Comparison of ENCODE assay signal across 1 cellular context in genomic region chr16:20741555-20742285, GRCh38.
TF ChIP-seq lines count a peak whose summit lies in the region.

Gene THUMPD1 (minus strand): TSS chr16:20741818. CDS start chr16:20741739, 79 bp downstream.

TF ChIP-seq in K562, 482 proteins besides CTCF, POLR2A, EP300 and RAD21 (continued from another document and continues in another):
- TF ChIP-seq, protein P1, sequence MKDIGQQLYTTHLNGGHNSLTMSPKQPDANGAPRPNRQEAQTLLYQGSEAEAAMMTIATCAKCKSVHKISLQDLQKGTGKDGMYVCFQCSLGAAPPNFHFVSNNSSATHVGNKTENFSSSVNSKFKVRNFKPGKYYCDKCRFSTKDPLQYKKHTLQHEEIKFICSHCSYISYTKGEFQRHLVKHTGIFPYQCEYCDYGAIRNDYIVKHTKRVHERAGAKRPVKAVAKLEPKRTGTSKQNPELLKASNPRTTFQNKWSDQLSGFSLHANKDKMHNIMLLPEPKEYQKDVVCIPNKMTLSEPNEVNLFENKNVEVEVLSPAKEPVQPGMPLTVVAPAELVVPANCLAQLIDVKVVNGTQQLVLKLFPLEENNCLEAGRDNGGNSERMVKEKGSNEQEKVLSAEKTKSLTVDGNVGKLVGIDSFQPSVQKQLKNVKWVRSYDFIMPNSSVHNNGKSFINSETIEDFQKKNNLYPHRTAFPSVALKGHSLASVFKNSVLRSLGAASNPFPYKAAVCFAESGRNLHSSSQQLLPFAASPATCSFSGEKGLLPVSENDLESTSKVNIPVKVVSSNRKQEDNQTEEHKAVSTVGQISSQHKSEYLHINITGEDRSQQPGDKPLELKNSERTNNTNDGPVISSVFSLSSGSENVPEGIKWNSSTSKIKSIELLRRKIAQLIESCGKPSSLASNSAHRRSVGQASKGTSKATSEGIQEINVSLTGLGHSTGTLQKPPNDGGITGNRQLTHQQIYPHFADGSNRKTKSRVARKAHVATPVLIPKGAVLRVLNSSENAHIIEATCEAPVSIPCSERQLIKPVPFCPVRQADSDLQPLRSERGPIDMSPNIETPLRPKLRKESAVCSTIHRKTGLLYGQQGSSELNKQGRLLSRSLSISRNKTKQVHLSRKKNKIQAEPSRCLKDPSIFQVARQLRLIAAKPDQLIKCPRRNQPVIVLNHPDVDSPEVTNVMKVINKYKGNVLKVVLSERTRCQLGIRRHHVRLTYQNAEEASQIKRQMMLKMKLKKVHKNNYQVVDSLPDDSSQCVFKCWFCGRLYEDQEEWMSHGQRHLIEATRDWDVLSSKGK (CRISPR knock-in tag; IDR thresholded peaks at IDR 0.05), result no peak
- TF ChIP-seq, protein P2, sequence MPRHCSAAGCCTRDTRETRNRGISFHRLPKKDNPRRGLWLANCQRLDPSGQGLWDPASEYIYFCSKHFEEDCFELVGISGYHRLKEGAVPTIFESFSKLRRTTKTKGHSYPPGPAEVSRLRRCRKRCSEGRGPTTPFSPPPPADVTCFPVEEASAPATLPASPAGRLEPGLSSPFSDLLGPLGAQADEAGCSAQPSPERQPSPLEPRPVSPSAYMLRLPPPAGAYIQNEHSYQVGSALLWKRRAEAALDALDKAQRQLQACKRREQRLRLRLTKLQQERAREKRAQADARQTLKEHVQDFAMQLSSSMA (CRISPR knock-in tag; IDR thresholded peaks at IDR 0.05), result peak; percentile 18; the same call in 1 of the 2 replicates
- no peak for TF ChIP-seq ZNF830 (CRISPR knock-in tag; IDR thresholded peaks at IDR 0.05)
- peak; percentile 97 for TF ChIP-seq PHF8 (IDR thresholded peaks at IDR 0.05; ENCODE audit: borderline replicate concordance, low read length)
- TF ChIP-seq NRF1 (conservative IDR thresholded peaks at IDR 0.05 in 1 of 2, IDR thresholded peaks at IDR 0.05 in 1 of 2), result no peak
- TF ChIP-seq, protein P3, sequence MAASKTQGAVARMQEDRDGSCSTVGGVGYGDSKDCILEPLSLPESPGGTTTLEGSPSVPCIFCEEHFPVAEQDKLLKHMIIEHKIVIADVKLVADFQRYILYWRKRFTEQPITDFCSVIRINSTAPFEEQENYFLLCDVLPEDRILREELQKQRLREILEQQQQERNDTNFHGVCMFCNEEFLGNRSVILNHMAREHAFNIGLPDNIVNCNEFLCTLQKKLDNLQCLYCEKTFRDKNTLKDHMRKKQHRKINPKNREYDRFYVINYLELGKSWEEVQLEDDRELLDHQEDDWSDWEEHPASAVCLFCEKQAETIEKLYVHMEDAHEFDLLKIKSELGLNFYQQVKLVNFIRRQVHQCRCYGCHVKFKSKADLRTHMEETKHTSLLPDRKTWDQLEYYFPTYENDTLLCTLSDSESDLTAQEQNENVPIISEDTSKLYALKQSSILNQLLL (CRISPR knock-in tag; IDR thresholded peaks at IDR 0.05; ENCODE audit: borderline replicate concordance), result no peak
- no peak for TF ChIP-seq THRAP3 (IDR thresholded peaks at IDR 0.05; ENCODE audit: borderline replicate concordance)
- TF ChIP-seq ZNF134 (CRISPR knock-in tag; conservative IDR thresholded peaks at IDR 0.05), result no peak
- TF ChIP-seq ILK (tag; IDR thresholded peaks at IDR 0.05; ENCODE audit: borderline replicate concordance, low read depth), result no peak
- peak; percentile 82 to 83 for TF ChIP-seq FOXK2 (conservative IDR thresholded peaks at IDR 0.05 in 1 of 2, IDR thresholded peaks at IDR 0.05 in 1 of 2; ENCODE audit: low read depth in 2 of 2)
- TF ChIP-seq ZNF274 (IDR thresholded peaks at IDR 0.05; ENCODE audit: borderline replicate concordance, low read depth, low read length), result no peak
- TF ChIP-seq KLF13 (tag; IDR thresholded peaks at IDR 0.05; ENCODE audit: borderline replicate concordance, low read depth), result peak; percentile 77; the same call in 1 of the 2 replicates
- TF ChIP-seq, protein P4, sequence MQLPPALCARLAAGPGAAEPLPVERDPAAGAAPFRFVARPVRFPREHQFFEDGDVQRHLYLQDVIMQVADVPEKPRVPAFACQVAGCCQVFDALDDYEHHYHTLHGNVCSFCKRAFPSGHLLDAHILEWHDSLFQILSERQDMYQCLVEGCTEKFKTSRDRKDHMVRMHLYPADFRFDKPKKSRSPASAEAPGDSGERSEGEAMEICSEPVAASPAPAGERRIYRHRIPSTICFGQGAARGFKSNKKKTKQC (CRISPR knock-in tag; IDR thresholded peaks at IDR 0.05), result no peak; the same call in 1 of the 2 replicates
- peak in 1 of 2 experiments; percentile 93; a peak in 1 of 3 replicates for TF ChIP-seq CBX3 (IDR thresholded peaks at IDR 0.05; ENCODE audit: borderline replicate concordance in 1 of 2, low read length in 2 of 2)
- TF ChIP-seq NR2C2 (CRISPR knock-in tag; IDR thresholded peaks at IDR 0.05), result peak; percentile 82
- TF ChIP-seq NR2C2 (tag; IDR thresholded peaks at IDR 0.05), result peak; percentile 69
- TF ChIP-seq BRCA1 (IDR thresholded peaks at IDR 0.05), result no peak
- TF ChIP-seq BRCA1 (CRISPR knock-in tag; IDR thresholded peaks at IDR 0.05), result no peak
- TF ChIP-seq KLF16 (IDR thresholded peaks at IDR 0.05), result no peak
- no peak for TF ChIP-seq GTF3C2 (IDR thresholded peaks at IDR 0.05; ENCODE audit: borderline replicate concordance, extremely low read depth, insufficient read length)
- no peak for TF ChIP-seq MEF2D (tag; conservative IDR thresholded peaks at IDR 0.05; ENCODE audit: low read depth)
- TF ChIP-seq MCM3 (IDR thresholded peaks at IDR 0.05), result no peak
- TF ChIP-seq PURB (CRISPR knock-in tag; IDR thresholded peaks at IDR 0.05; ENCODE audit: low read depth), result no peak
- TF ChIP-seq ZC3H4 (CRISPR knock-in tag; IDR thresholded peaks at IDR 0.05; ENCODE audit: borderline replicate concordance), result 0 out of 2 replicates have a peak, but pooled peaks have one; percentile 25
- TF ChIP-seq E2F5 (CRISPR knock-in tag; IDR thresholded peaks at IDR 0.05), result no peak; the same call in 1 of the 2 replicates
- TF ChIP-seq NFE2 (IDR thresholded peaks at IDR 0.05; ENCODE audit: low read depth), result peak; percentile 26; the same call in 1 of the 2 replicates
- peak; percentile 76 for TF ChIP-seq ZNF263 (CRISPR knock-in tag; IDR thresholded peaks at IDR 0.05; ENCODE audit: borderline replicate concordance)
- no peak for TF ChIP-seq ZC3H11A (IDR thresholded peaks at IDR 0.05; ENCODE audit: low read depth, low read length)
- no peak for TF ChIP-seq ZNF408 (CRISPR knock-in tag; IDR thresholded peaks at IDR 0.05; ENCODE audit: low read depth)
- TF ChIP-seq ZNF239 (CRISPR knock-in tag; IDR thresholded peaks at IDR 0.05), result no peak
- no peak for TF ChIP-seq ATF6 (CRISPR knock-in tag; IDR thresholded peaks at IDR 0.05)
- no peak for TF ChIP-seq ASH1L (IDR thresholded peaks at IDR 0.05; ENCODE audit: borderline replicate concordance, low read depth, partially characterized antibody)
- no peak for TF ChIP-seq BRF1 (IDR thresholded peaks at IDR 0.05; ENCODE audit: borderline replicate concordance, extremely low read depth, insufficient read length)
- peak; percentile 55; the same call in 1 of the 2 replicates for TF ChIP-seq BCOR (IDR thresholded peaks at IDR 0.05)
- no peak for TF ChIP-seq NR3C1 (CRISPR knock-in tag; IDR thresholded peaks at IDR 0.05)
- no peak for TF ChIP-seq ZNF551 (CRISPR knock-in tag; IDR thresholded peaks at IDR 0.05)
- TF ChIP-seq E2F6 (IDR thresholded peaks at IDR 0.05; ENCODE audit: borderline replicate concordance in 1 of 2, extremely low read depth in 1 of 2, insufficient read depth in 1 of 2, insufficient read length in 1 of 2, low read depth in 1 of 2, low read length in 1 of 2, poor library complexity in 1 of 2, severe bottlenecking in 1 of 2), result peak; percentile 14 to 53
- TF ChIP-seq PCBP1 (IDR thresholded peaks at IDR 0.05; ENCODE audit: low read depth, low read length, poor library complexity, severe bottlenecking), result peak; percentile 45
- no peak for TF ChIP-seq ZNF561 (CRISPR knock-in tag; conservative IDR thresholded peaks at IDR 0.05)
- TF ChIP-seq EWSR1 (IDR thresholded peaks at IDR 0.05; ENCODE audit: borderline replicate concordance, low read depth, partially characterized antibody), result no peak
- no peak for TF ChIP-seq ESRRB (CRISPR knock-in tag; IDR thresholded peaks at IDR 0.05; ENCODE audit: borderline replicate concordance)
- no peak for TF ChIP-seq SAFB2 (IDR thresholded peaks at IDR 0.05; ENCODE audit: borderline replicate concordance, low read depth, low read length, severe bottlenecking)
- TF ChIP-seq RBM39 (optimal IDR thresholded peaks at IDR 0.05; ENCODE audit: low read depth, low read length), result no peak
- peak; percentile 73 for TF ChIP-seq TBP (optimal IDR thresholded peaks at IDR 0.05; ENCODE audit: low read depth, low read length)
- TF ChIP-seq ZNF785 (CRISPR knock-in tag; IDR thresholded peaks at IDR 0.05), result no peak
- TF ChIP-seq, protein P5, sequence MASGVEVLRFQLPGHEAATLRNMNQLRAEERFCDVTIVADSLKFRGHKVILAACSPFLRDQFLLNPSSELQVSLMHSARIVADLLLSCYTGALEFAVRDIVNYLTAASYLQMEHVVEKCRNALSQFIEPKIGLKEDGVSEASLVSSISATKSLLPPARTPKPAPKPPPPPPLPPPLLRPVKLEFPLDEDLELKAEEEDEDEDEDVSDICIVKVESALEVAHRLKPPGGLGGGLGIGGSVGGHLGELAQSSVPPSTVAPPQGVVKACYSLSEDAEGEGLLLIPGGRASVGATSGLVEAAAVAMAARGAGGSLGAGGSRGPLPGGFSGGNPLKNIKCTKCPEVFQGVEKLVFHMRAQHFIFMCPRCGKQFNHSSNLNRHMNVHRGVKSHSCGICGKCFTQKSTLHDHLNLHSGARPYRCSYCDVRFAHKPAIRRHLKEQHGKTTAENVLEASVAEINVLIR (CRISPR knock-in tag; IDR thresholded peaks at IDR 0.05), result peak; percentile 97
- no peak for TF ChIP-seq NONO (IDR thresholded peaks at IDR 0.05; ENCODE audit: low read depth in 2 of 2, low read length in 1 of 2)
- TF ChIP-seq ZKSCAN8 (CRISPR knock-in tag; IDR thresholded peaks at IDR 0.05), result no peak
- no peak; the same call in 1 of the 2 replicates for TF ChIP-seq HMBOX1 (IDR thresholded peaks at IDR 0.05)
